ENCODE assay signal across 34 cellular contexts in the genomic region with DNA sequence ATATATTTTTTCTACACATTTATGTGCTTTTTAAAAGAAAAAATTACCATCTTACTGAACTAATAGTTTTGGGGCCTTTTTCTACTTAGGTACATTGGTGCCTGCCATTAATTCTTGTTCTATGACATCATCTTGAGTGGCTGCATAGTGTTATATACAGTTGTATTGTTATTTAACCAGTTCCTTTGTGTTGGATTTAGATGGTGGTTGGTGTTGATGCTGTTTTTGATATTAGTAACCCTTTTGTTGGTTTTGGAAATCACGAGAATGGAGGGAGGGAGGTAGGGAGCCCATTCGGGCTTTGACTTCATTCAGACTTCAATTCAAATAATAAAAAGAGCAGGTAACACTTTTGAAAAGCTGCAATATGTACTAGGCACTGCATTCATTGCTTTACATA. TPM values are rescaled to one million over a fixed set of nuclear protein-coding genes. Genes with fewer than 3 reads are reported as not detected.
"Had no signal": no experiment of that assay in that cellular context is flagged by ENCODE, and none has a peak within 500 bp of the region (broad histone marks: within the 10 kb centered on the region; RNA-seq: fewer than 3 reads in every experiment).

No MANE protein-coding gene starts in this region.

- H3K27ac ChIP-seq: body of pancreas, cardiac muscle cell, neutrophil had no signal

- H3K4me3 Mint-ChIP-seq: activated B cell treated with CpG ODN at 0.5 μM for 24 hours; activated CD8-positive, alpha-beta T cell treated with anti-CD3 and anti-CD28 coated beads for 36 hours; activated naive CD4-positive, alpha-beta T cell treated with anti-CD3 and anti-CD28 coated beads, Interleukin-2, amount 50 U/mL, for 24 hours; activated naive CD8-positive, alpha-beta T cell treated with anti-CD3 and anti-CD28 coated beads, Interleukin-2, amount 50 U/mL, for 24 hours; effector memory CD8-positive, alpha-beta T cell; nephron progenitor cell; stimulated activated naive B cell treated with anti-CD40 and anti-IgM and Interleukin-4, amounts not matched to agents 10 μg/mL and 1 μg/mL and 100 μg/mL, for 72 hours; T-cell; T-helper 2 cell treated with Interferon-gamma antibody and Interleukin-4, amounts not matched to agents 5 μg/mL and 100 μg/mL, for 36 hours had no signal

- H3K27me3 ChIP-seq: body of pancreas, cardiac muscle cell, ovary, stomach, transverse colon had no signal

- H3K4me1 Mint-ChIP-seq: activated B cell treated with CpG ODN at 0.5 μM for 24 hours; stimulated activated naive B cell treated with anti-CD40 and anti-IgM and Interleukin-4, amounts not matched to agents 10 μg/mL and 1 μg/mL and 100 μg/mL, for 72 hours had no signal

- H3K9me3 ChIP-seq: body of pancreas, neutrophil, ovary, prostate gland, stomach, transverse colon had no signal

- H3K27me3 Mint-ChIP-seq: activated B cell treated with CpG ODN at 0.5 μM for 24 hours; activated CD8-positive, alpha-beta T cell treated with anti-CD3 and anti-CD28 coated beads for 36 hours; activated naive CD4-positive, alpha-beta T cell treated with anti-CD3 and anti-CD28 coated beads, Interleukin-2, amount 50 U/mL, for 24 hours; activated naive CD8-positive, alpha-beta T cell treated with anti-CD3 and anti-CD28 coated beads, Interleukin-2, amount 50 U/mL, for 24 hours; effector memory CD8-positive, alpha-beta T cell; stimulated activated naive B cell treated with anti-CD40 and anti-IgM and Interleukin-4, amounts not matched to agents 10 μg/mL and 1 μg/mL and 100 μg/mL, for 72 hours; T-cell had no signal

- ATAC-seq: activated CD8-positive, alpha-beta T cell treated with anti-CD3 and anti-CD28 coated beads for 36 hours; activated naive CD8-positive, alpha-beta T cell treated with anti-CD3 and anti-CD28 coated beads, Interleukin-2, amount 50 U/mL, for 24 hours; body of pancreas; effector memory CD8-positive, alpha-beta T cell; left cardiac atrium; stimulated activated naive B cell treated with anti-CD40 and anti-IgM and Interleukin-4, amounts not matched to agents 10 μg/mL and 1 μg/mL and 100 μg/mL, for 72 hours; T-cell had no signal

- DNase-seq: activated B cell treated with CpG ODN at 0.5 μM for 24 hours; activated CD4-positive, alpha-beta T cell treated with anti-CD3 and anti-CD28 coated beads, Interleukin-2, amount 50 U/mL, for 1 hour; activated CD8-positive, alpha-beta T cell treated with anti-CD3 and anti-CD28 coated beads for 36 hours; activated naive CD8-positive, alpha-beta T cell treated with anti-CD3 and anti-CD28 coated beads, Interleukin-2, amount 50 U/mL, for 24 hours; activated T-cell treated with anti-CD3 and anti-CD28 coated beads, Interleukin-2, amount 50 U/mL, for 48 hours; amygdala; body of pancreas; cerebellar nuclear complex; cortex of kidney; effector memory CD8-positive, alpha-beta T cell; foreskin fibroblast; head of caudate nucleus; hippocampal formation; left cardiac atrium; mammary epithelial cell; nephron progenitor cell; ovary; retina; stimulated activated CD4-positive, alpha-beta T cell treated with anti-CD3 and anti-CD28 coated beads, Interleukin-1b, Interleukin-23, amount 100 ng/mL, for 48 hours; stimulated activated CD4-positive, alpha-beta T cell treated with anti-CD3 and anti-CD28 coated beads, Interleukin-4, amount 100 ng/mL, for 4 hours; stimulated activated CD8-positive, alpha-beta memory T cell treated with anti-CD3 and anti-CD28 coated beads, Interleukin-4, amount 100 ng/mL, for 48 hours; stimulated activated naive B cell treated with anti-CD40 and anti-IgM and Interleukin-4, amounts not matched to agents 10 μg/mL and 1 μg/mL and 100 μg/mL, for 72 hours; stomach; T-cell; transverse colon had no signal

- H3K4me1 ChIP-seq: body of pancreas, prostate gland had no signal

- H3K4me2 ChIP-seq: smooth muscle cell had no signal

- H3K36me3 ChIP-seq: cardiac muscle cell, neutrophil, ovary, prostate gland, transverse colon had no signal

- H3K4me3 ChIP-seq: body of pancreas, cardiac muscle cell, ovary, prostate gland, smooth muscle cell, stomach, transverse colon had no signal

- FAIRE-seq: keratinocyte, urothelium cell line had no signal

- H3K27ac Mint-ChIP-seq: activated B cell treated with CpG ODN at 0.5 μM for 24 hours; activated CD8-positive, alpha-beta T cell treated with anti-CD3 and anti-CD28 coated beads for 36 hours; activated naive CD4-positive, alpha-beta T cell treated with anti-CD3 and anti-CD28 coated beads, Interleukin-2, amount 50 U/mL, for 24 hours; activated naive CD8-positive, alpha-beta T cell treated with anti-CD3 and anti-CD28 coated beads, Interleukin-2, amount 50 U/mL, for 24 hours; activated T-helper 2 cell treated with anti-CD3 and anti-CD28 coated beads, Interferon-gamma antibody, Interleukin-2, Interleukin-4, amounts not matched to agents 10 μg/mL and 5 μg/mL and 100 μg/mL, durations not matched to agents 14 hours and 24 hours and 36 hours; effector memory CD8-positive, alpha-beta T cell; nephron progenitor cell; stimulated activated naive B cell treated with anti-CD40 and anti-IgM and Interleukin-4, amounts not matched to agents 10 μg/mL and 1 μg/mL and 100 μg/mL, for 72 hours; T-cell; T-helper 2 cell treated with Interferon-gamma antibody and Interleukin-4, amounts not matched to agents 5 μg/mL and 100 μg/mL, for 36 hours had no signal

RNA-seq across cellular contexts. Expression of a gene that starts 15.4 kb away (rescaled TPM):
- total RNA-seq: activated B cell treated with CpG ODN at 0.5 μM for 24 hours, mammary epithelial cell had no signal
- polyA plus RNA-seq: mammary epithelial cell had no signal
